ENCODE assay signal across 17 cellular contexts in genomic region chr1:153933955-153934354, GRCh38.
"Had no signal": no experiment of that assay in that cellular context is flagged by ENCODE, and none has a peak within 500 bp of the region (broad histone marks: within the 10 kb centered on the region; RNA-seq: fewer than 3 reads in every experiment).

No MANE protein-coding gene starts in this region.

- H3K9ac ChIP-seq: neural progenitor cell had no signal

- H3K9me3 ChIP-seq: esophagus squamous epithelium, gastroesophageal sphincter, left lung, lower lobe of right lung, psoas muscle, right lobe of liver, tibial nerve had no signal

- H3K36me3 ChIP-seq: neural progenitor cell had no signal

- H3K27me3 ChIP-seq: esophagus squamous epithelium, gastroesophageal sphincter, left lung, neural progenitor cell, right lobe of liver, tibial nerve had no signal

- DNase-seq: effector memory CD8-positive, alpha-beta T cell; esophagus squamous epithelium; foreskin fibroblast; glutamatergic neuron; lower lobe of right lung; midbrain; psoas muscle; retina; stimulated activated CD4-positive, alpha-beta T cell treated with anti-CD3 and anti-CD28 coated beads, Interleukin-2, amount 100 ng/mL, for 24 hours; stimulated activated CD4-positive, alpha-beta T cell treated with anti-CD3 and anti-CD28 coated beads, Interleukin-4, amount 100 ng/mL, for 4 hours; stimulated activated naive CD8-positive, alpha-beta T cell treated with anti-CD3 and anti-CD28 coated beads, Interleukin-15, Interleukin-2, amounts not matched to agents 100 U/mL and 50 U/mL, for 24 hours had no signal

- H3K4me3 ChIP-seq: esophagus squamous epithelium, gastroesophageal sphincter, left lung, lower lobe of right lung, neural progenitor cell, psoas muscle, right lobe of liver, tibial nerve had no signal

- H2AFZ ChIP-seq: neural progenitor cell had no signal

- H3K27ac ChIP-seq: esophagus squamous epithelium, gastroesophageal sphincter, left lung, lower lobe of right lung, neural progenitor cell, psoas muscle, right lobe of liver, tibial nerve had no signal

- H3K4me2 ChIP-seq: neural progenitor cell had no signal

- ATAC-seq: effector memory CD8-positive, alpha-beta T cell; gastroesophageal sphincter; left lung; lower lobe of right lung; natural killer cell treated with Interleukin-12 subunit alpha and Interleukin-12 subunit beta and Interleukin-15 and Interleukin-18, amount 100 ng/mL, for 72 hours; psoas muscle; right lobe of liver; stimulated activated naive CD8-positive, alpha-beta T cell treated with anti-CD3 and anti-CD28 coated beads, Interleukin-15, Interleukin-2, amounts not matched to agents 100 U/mL and 50 U/mL, for 24 hours had no signal

- H3K4me1 ChIP-seq: neural progenitor cell, psoas muscle, right lobe of liver had no signal
